ENCODE assay signal across 11 cellular contexts in genomic region chr10:30857803-30858202, GRCh38.
A peak's percentile ranks its signal among the peaks of the same experiment; 100 is the strongest.
DNase-seq lines count a peak whose midpoint lies in the region; ATAC-seq and TF ChIP-seq lines count a peak whose summit lies in the region.
"Had no signal": no experiment of that assay in that cellular context is flagged by ENCODE, and none has a peak within 500 bp of the region (broad histone marks: within the 10 kb centered on the region; RNA-seq: fewer than 3 reads in every experiment).

No MANE protein-coding gene starts in this region.

- H3K27me3 Mint-ChIP-seq in naive thymus-derived CD4-positive, alpha-beta T cell, result no peaks in the 10 kb centered on the region
- no peaks in the 10 kb centered on the region for H3K27me3 Mint-ChIP-seq in osteocyte (ENCODE audit: unreplicated experiment)
- no peaks in the 10 kb centered on the region for H3K27me3 Mint-ChIP-seq in activated naive CD4-positive, alpha-beta T cell treated with anti-CD3 and anti-CD28 coated beads, Interleukin-2, amount 10 ng/mL, durations not matched to agents 7 days and 5 days

- H3K27ac ChIP-seq in naive thymus-derived CD4-positive, alpha-beta T cell (ENCODE audit: low read depth, low read length), result no peak overlapping the region

- peaks cover 0 to 5% (median 0%) of the 10 kb centered on the region in 7 donors for H3K4me1 Mint-ChIP-seq in naive thymus-derived CD4-positive, alpha-beta T cell
- H3K4me1 Mint-ChIP-seq in osteocyte (ENCODE audit: unreplicated experiment), result peaks cover 18% of the 10 kb centered on the region
- no peaks in the 10 kb centered on the region for H3K4me1 Mint-ChIP-seq in activated naive CD4-positive, alpha-beta T cell treated with anti-CD3 and anti-CD28 coated beads, Interleukin-2, amount 10 ng/mL, durations not matched to agents 7 days and 5 days

- CTCF ChIA-PET in AG04449 (lab: Yijun Ruan, JAX), result no interaction called here
- CTCF ChIA-PET in naive thymus-derived CD4-positive, alpha-beta T cell (lab: Charles Lee), result no interaction called here
- CTCF ChIA-PET in activated naive CD4-positive, alpha-beta T cell treated with anti-CD3 and anti-CD28 coated beads, Interleukin-2, amount 10 ng/mL, durations not matched to agents 7 days and 5 days (lab: Charles Lee), result interaction anchor here (1.2 kb wide), 1 partner anchor 75 kb away, joined by 3 read pairs; no protein-coding TSS in a partner anchor

- no peak overlapping the region for H3K4me3 Mint-ChIP-seq in naive thymus-derived CD4-positive, alpha-beta T cell
- H3K4me3 Mint-ChIP-seq in osteocyte (ENCODE audit: unreplicated experiment), result no peak overlapping the region
- H3K4me3 Mint-ChIP-seq in activated naive CD4-positive, alpha-beta T cell treated with anti-CD3 and anti-CD28 coated beads, Interleukin-2, amount 10 ng/mL, durations not matched to agents 7 days and 5 days, result no peak overlapping the region

- no peaks in the 10 kb centered on the region for H3K9me3 Mint-ChIP-seq in naive thymus-derived CD4-positive, alpha-beta T cell
- H3K9me3 Mint-ChIP-seq in osteocyte (ENCODE audit: unreplicated experiment), result no peaks in the 10 kb centered on the region
- H3K9me3 Mint-ChIP-seq in activated naive CD4-positive, alpha-beta T cell treated with anti-CD3 and anti-CD28 coated beads, Interleukin-2, amount 10 ng/mL, durations not matched to agents 7 days and 5 days, result no peaks in the 10 kb centered on the region

- no peak overlapping the region for H3K4me3 ChIP-seq in AG04449 (ENCODE audit: low read depth, low read length)
- no peak overlapping the region for H3K4me3 ChIP-seq in naive thymus-derived CD4-positive, alpha-beta T cell (ENCODE audit: low read length)
- H3K4me3 ChIP-seq: GM12878 had no signal

- H3K9me3 ChIP-seq in naive thymus-derived CD4-positive, alpha-beta T cell (ENCODE audit: control insufficient read depth in 2 of 3, low read length in 3 of 3), result no peaks in the 10 kb centered on the region

- ATAC-seq in naive thymus-derived CD4-positive, alpha-beta T cell, result peak; percentile 48
- ATAC-seq in GM21423 (IDR thresholded peaks at IDR 0.05; ENCODE audit: unreplicated experiment), result no peak
- ATAC-seq: GM12878 had no signal

- POLR2A ChIA-PET in AG04449 (lab: Yijun Ruan, JAX), result no interaction called here
- POLR2A ChIA-PET in naive thymus-derived CD4-positive, alpha-beta T cell (lab: Charles Lee), result interaction anchor here (0.6 kb wide), 1 partner anchor 96 kb away, joined by 4 read pairs; no protein-coding TSS in a partner anchor

- no peaks in the 10 kb centered on the region for H3K36me3 ChIP-seq in naive thymus-derived CD4-positive, alpha-beta T cell (ENCODE audit: control insufficient read depth in 2 of 3, insufficient read depth in 3 of 3, low read length in 3 of 3)

- intact Hi-C loops in naive thymus-derived CD4-positive, alpha-beta T cell (cut with micrococcal nuclease), result no loop called here

- no peaks in the 10 kb centered on the region for H3K27me3 ChIP-seq in naive thymus-derived CD4-positive, alpha-beta T cell (ENCODE audit: control insufficient read depth in 2 of 2, insufficient read depth in 2 of 2, low read length in 2 of 2)

- no peaks in the 10 kb centered on the region for H3K4me1 ChIP-seq in naive thymus-derived CD4-positive, alpha-beta T cell (ENCODE audit: control insufficient read depth in 2 of 2, insufficient read depth in 2 of 2, low read length in 2 of 2)

- TF ChIP-seq CTCF in AG04449 (IDR thresholded peaks at IDR 0.05; ENCODE audit: insufficient read depth, low read length, missing control alignments) (no peak), osteocyte (IDR thresholded peaks at IDR 0.05) (no peak)

- H3K36me3 Mint-ChIP-seq in naive thymus-derived CD4-positive, alpha-beta T cell, result peaks cover 0 to 12% (median 0%) of the 10 kb centered on the region in 5 donors
- H3K36me3 Mint-ChIP-seq in osteocyte (ENCODE audit: unreplicated experiment), result peaks cover 2% of the 10 kb centered on the region
- H3K36me3 Mint-ChIP-seq in activated naive CD4-positive, alpha-beta T cell treated with anti-CD3 and anti-CD28 coated beads, Interleukin-2, amount 10 ng/mL, durations not matched to agents 7 days and 5 days, result no peaks in the 10 kb centered on the region

- DNase-seq in AG04449 (ENCODE audit: low read depth, low spot score), result peak; percentile 31
- DNase-seq in NCI-H446 treated with DMSO at 0.1 percent for 48 hours (lab: John Stamatoyannopoulos, UW), result peak; percentile 65
- DNase-seq in fibroblast of gingiva (ENCODE audit: low read depth), result peak; percentile 98
- DNase-seq in naive thymus-derived CD4-positive, alpha-beta T cell, result no peak
- DNase-seq in osteocyte (ENCODE audit: extremely low spot score, unreplicated experiment), result no peak
- DNase-seq in activated CD8-positive, alpha-beta memory T cell treated with anti-CD3 and anti-CD28 coated beads for 24 hours, result no peak
- DNase-seq in activated naive CD4-positive, alpha-beta T cell treated with anti-CD3 and anti-CD28 coated beads, Interleukin-2, amount 10 ng/mL, durations not matched to agents 7 days and 5 days, result no peak
- DNase-seq: NCI-H510A treated with DMSO at 0.1 percent for 48 hours; stimulated activated CD4-positive, alpha-beta T cell treated with anti-CD3 and anti-CD28 coated beads, Interleukin-12 subunit alpha, Interleukin-12 subunit beta, amount 100 ng/mL, for 4 hours had no signal

- no peak overlapping the region for H3K27ac Mint-ChIP-seq in naive thymus-derived CD4-positive, alpha-beta T cell
- no peak overlapping the region for H3K27ac Mint-ChIP-seq in osteocyte (ENCODE audit: unreplicated experiment)
- no peak overlapping the region for H3K27ac Mint-ChIP-seq in activated naive CD4-positive, alpha-beta T cell treated with anti-CD3 and anti-CD28 coated beads, Interleukin-2, amount 10 ng/mL, durations not matched to agents 7 days and 5 days

Comparison
In these comparisons a context has a peak if more than half of its experiments do, and no peak if none do; other contexts are left out.
1. DNase-seq: peak in AG04449 (single experiment), NCI-H446 treated with DMSO at 0.1 percent for 48 hours (single experiment) and fibroblast of gingiva (single experiment); none in naive thymus-derived CD4-positive, alpha-beta T cell (0 of 9), osteocyte (single experiment), activated CD8-positive, alpha-beta memory T cell treated with anti-CD3 and anti-CD28 coated beads for 24 hours (single experiment) and activated naive CD4-positive, alpha-beta T cell treated with anti-CD3 and anti-CD28 coated beads, Interleukin-2, amount 10 ng/mL, durations not matched to agents 7 days and 5 days (single experiment).